In the genomic region with DNA sequence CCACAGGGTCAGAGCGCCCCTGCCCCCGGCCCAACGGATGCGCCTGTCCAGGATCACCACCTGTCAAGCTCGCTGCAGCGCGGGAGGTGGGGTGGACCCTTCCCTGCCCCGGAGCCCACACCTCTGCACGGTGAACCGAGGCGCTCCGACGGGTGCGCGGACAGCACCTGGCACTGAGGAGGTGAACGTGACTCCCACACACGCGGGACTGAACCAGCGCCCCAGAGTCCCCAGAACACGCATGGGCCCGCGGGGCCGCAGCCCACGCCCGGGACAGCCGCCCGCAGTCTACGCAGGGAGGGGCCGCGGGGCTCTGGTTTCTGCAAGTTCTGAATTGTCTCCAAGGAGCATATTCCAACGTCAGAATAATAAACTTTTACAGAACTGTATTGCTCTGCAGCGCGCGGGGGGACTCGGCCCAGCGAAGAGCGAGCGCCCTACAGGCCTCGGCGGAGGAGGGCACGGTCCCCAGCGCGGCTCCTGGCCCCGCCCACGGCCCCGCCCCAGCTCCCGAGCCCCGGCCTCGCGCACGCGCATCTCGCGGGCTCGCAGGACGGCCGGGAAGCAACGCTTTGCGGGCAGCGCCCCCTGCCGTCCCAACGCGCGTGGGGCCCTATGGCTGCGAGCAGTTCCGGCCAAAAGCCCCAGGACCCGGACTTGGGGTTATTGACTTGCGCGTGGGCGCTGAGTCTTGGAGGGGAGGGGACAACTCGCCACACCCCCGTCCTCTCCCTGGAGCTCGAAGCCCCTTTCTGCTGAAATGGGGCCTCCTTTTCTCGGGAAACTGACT, we compare ENCODE assay signal across 8 cellular contexts. TPM values are rescaled to one million over a fixed set of nuclear protein-coding genes. Genes with fewer than 3 reads are reported as not detected.
DNase-seq lines count a peak whose midpoint lies in the region; ATAC-seq and TF ChIP-seq lines count a peak whose summit lies in the region.

No MANE protein-coding gene starts in this region.

- no peak overlapping the region for H3K27ac ChIP-seq in HUES64 (ENCODE audit: low read depth, low read length)

- WGBS in HUES64 = 11% methylated on average over 74 of the region's 74 CpGs

- peak overlapping the region; percentile 56 for H3K4me3 ChIP-seq in HUES64 (ENCODE audit: low read length)

- peaks cover 5% of the 10 kb centered on the region; the same call in 1 of the 2 replicates for H3K9me3 ChIP-seq in HUES64 (ENCODE audit: insufficient read depth, low read depth, low read length)

- peak; percentile 74 for ATAC-seq in GM21447 (IDR thresholded peaks at IDR 0.05; ENCODE audit: unreplicated experiment)
- ATAC-seq in stimulated activated naive B cell treated with anti-CD40 and anti-IgM and Interleukin-4, amounts not matched to agents 10 μg/mL and 1 μg/mL and 100 μg/mL, for 72 hours (replicated peaks) = peak; percentile 94 to 96

- H3K4me1 ChIP-seq in HUES64 (ENCODE audit: insufficient read depth, low read length) = 0 out of 2 replicates have a peak, but pooled peaks cover 3% of the 10 kb centered on the region

- peaks cover 32% of the 10 kb centered on the region for H3K27me3 Mint-ChIP-seq in nephron (ENCODE audit: low read depth)
- peaks cover 5 to 9% of the 10 kb centered on the region in 2 donors for H3K27me3 Mint-ChIP-seq in stimulated activated naive B cell treated with anti-CD40 and anti-IgM and Interleukin-4, amounts not matched to agents 10 μg/mL and 1 μg/mL and 100 μg/mL, for 72 hours

- DNase-seq in DMS114 treated with DMSO at 0.1 percent for 48 hours (lab: John Stamatoyannopoulos, UW; ENCODE audit: unreplicated experiment) = peak; percentile 71
- peak; percentile 82 for DNase-seq in RKO (ENCODE audit: low spot score)
- DNase-seq in activated effector memory CD4-positive, alpha-beta T cell treated with anti-CD3 and anti-CD28 coated beads, Interleukin-2, amount 50 U/mL, for 16 hours = peak; percentile 98
- peak; percentile 72 for DNase-seq in fibroblast of the conjunctiva (ENCODE audit: low read depth)
- DNase-seq in stimulated activated naive B cell treated with anti-CD40 and anti-IgM and Interleukin-4, amounts not matched to agents 10 μg/mL and 1 μg/mL and 100 μg/mL, for 72 hours = peak; percentile 88

- peak; percentile 95 to 98 (median 98) for TF ChIP-seq CTCF in nephron (IDR thresholded peaks at IDR 0.05; ENCODE audit: unreplicated experiment in 3 of 3)

- H3K27me3 ChIP-seq in HUES64 (ENCODE audit: insufficient read depth, low read length) = peaks cover 9% of the 10 kb centered on the region

- H3K27ac Mint-ChIP-seq in nephron = no peak overlapping the region
- H3K27ac Mint-ChIP-seq in stimulated activated naive B cell treated with anti-CD40 and anti-IgM and Interleukin-4, amounts not matched to agents 10 μg/mL and 1 μg/mL and 100 μg/mL, for 72 hours = peak overlapping the region; percentile 25

- H3K36me3 Mint-ChIP-seq in nephron (ENCODE audit: low read depth) = no peaks in the 10 kb centered on the region
- H3K36me3 Mint-ChIP-seq in stimulated activated naive B cell treated with anti-CD40 and anti-IgM and Interleukin-4, amounts not matched to agents 10 μg/mL and 1 μg/mL and 100 μg/mL, for 72 hours = peaks cover 3 to 4% of the 10 kb centered on the region in 2 donors

- H3K36me3 ChIP-seq in HUES64 (ENCODE audit: insufficient read depth, low read length) = no peaks in the 10 kb centered on the region

- H3K9ac ChIP-seq in HUES64 (ENCODE audit: low read depth, low read length) = no peak overlapping the region

- no peak overlapping the region for H3K4me3 Mint-ChIP-seq in nephron
- H3K4me3 Mint-ChIP-seq in stimulated activated naive B cell treated with anti-CD40 and anti-IgM and Interleukin-4, amounts not matched to agents 10 μg/mL and 1 μg/mL and 100 μg/mL, for 72 hours = peak overlapping the region; percentile 52 to 69

- H3K9me3 Mint-ChIP-seq in nephron = no peaks in the 10 kb centered on the region
- peaks cover 0 to 4% of the 10 kb centered on the region in 2 donors for H3K9me3 Mint-ChIP-seq in stimulated activated naive B cell treated with anti-CD40 and anti-IgM and Interleukin-4, amounts not matched to agents 10 μg/mL and 1 μg/mL and 100 μg/mL, for 72 hours

- H3K4me1 Mint-ChIP-seq in nephron = no peaks in the 10 kb centered on the region
- H3K4me1 Mint-ChIP-seq in stimulated activated naive B cell treated with anti-CD40 and anti-IgM and Interleukin-4, amounts not matched to agents 10 μg/mL and 1 μg/mL and 100 μg/mL, for 72 hours = no peaks in the 10 kb centered on the region

RNA-seq across cellular contexts. Expression of a gene that starts 29.7 kb away (rescaled TPM):
- polyA plus RNA-seq in HUES64 (2013, experiment 1 of 2) = 82.8 TPM
- 80.3 TPM for polyA plus RNA-seq in HUES64 (2013, experiment 2 of 2)

Comparison
In these comparisons a context has a peak if more than half of its experiments do, and no peak if none do; other contexts are left out.
1. H3K4me3 Mint-ChIP-seq: peak in stimulated activated naive B cell treated with anti-CD40 and anti-IgM and Interleukin-4, amounts not matched to agents 10 μg/mL and 1 μg/mL and 100 μg/mL, for 72 hours (2 of 2); none in nephron (0 of 3).
2. Peak in every context shown above with its lines, with median percentiles within 50 percentile points of each other: DNase-seq.